8 cellular contexts compared by ENCODE assay signal in the genomic region with DNA sequence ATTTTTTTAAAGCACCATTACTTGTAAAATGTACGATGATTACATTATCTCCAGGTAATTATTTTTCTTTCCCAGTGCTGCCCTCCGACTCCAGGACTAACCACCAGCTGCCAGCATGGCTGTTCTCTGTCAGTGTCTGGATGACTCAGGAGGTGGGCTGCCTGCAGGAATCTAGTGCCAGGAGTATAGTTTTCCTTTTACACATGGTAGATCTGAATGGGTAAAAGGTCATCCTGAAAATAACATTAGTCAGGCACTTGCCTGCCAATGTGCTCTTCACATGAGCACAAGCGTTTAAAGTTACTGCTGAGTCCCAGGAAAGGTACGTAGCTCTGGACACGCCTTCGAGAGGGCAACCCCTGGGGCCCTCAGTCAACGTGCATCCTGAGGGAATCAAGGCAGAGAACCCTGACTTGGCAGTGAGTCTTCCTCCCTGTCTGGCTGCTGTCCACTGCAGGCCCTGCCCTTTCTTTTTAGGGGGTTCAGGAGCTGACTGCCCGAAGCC. TPM values are rescaled to one million over a fixed set of nuclear protein-coding genes. Genes with fewer than 3 reads are reported as not detected.
DNase-seq lines count a peak whose midpoint lies in the region; ATAC-seq and TF ChIP-seq lines count a peak whose summit lies in the region.

No MANE protein-coding gene starts in this region.

- intact Hi-C loops in heart right ventricle (cut with DNase I) = no loop called here

- peak overlapping the region in 6 of 10 donors; percentile 0 to 99 (median 90) for H3K4me3 ChIP-seq in heart right ventricle

- WGBS in heart right ventricle, 2 donors = 21 to 34% methylated on average over 8 of the region's 8 CpGs

- H3K27ac ChIP-seq in heart right ventricle = peak overlapping the region; percentile 18 to 100 (median 97)

- peaks cover 6 to 61% (median 47%) of the 10 kb centered on the region in 9 donors for H3K4me1 ChIP-seq in heart right ventricle

- H3K27me3 Mint-ChIP-seq in HFFc6 (ENCODE audit: insufficient read depth) = peaks cover 2% of the 10 kb centered on the region; the same call in 1 of the 2 replicates
- H3K27me3 Mint-ChIP-seq in activated T-cell treated with anti-CD3 and anti-CD28 coated beads, Interleukin-2, amount 50 U/mL, for 72 hours (ENCODE audit: low read depth) = no peaks in the 10 kb centered on the region

- peaks cover 0 to 47% (median 4%) of the 10 kb centered on the region in 9 donors for H3K36me3 ChIP-seq in heart right ventricle

- no peak for TF ChIP-seq CTCF in HFFc6 (IDR thresholded peaks at IDR 0.05)
- TF ChIP-seq CTCF in heart right ventricle (IDR thresholded peaks at IDR 0.05) = no peak

- H3K27me3 ChIP-seq in heart right ventricle = no peaks in the 10 kb centered on the region

- no peak for ATAC-seq in activated T-cell treated with anti-CD3 and anti-CD28 coated beads, Interleukin-2, amount 50 U/mL, for 72 hours (replicated peaks in 1 of 2)
- ATAC-seq in heart right ventricle = peak in 7 of 8 donors; percentile 3 to 55 (median 29)
- ATAC-seq in HG02571 (IDR thresholded peaks at IDR 0.05; ENCODE audit: unreplicated experiment) = no peak

- H3K36me3 Mint-ChIP-seq in HFFc6 (ENCODE audit: low read depth) = peaks cover 38% of the 10 kb centered on the region
- peaks cover 23 to 32% of the 10 kb centered on the region in 2 donors for H3K36me3 Mint-ChIP-seq in activated T-cell treated with anti-CD3 and anti-CD28 coated beads, Interleukin-2, amount 50 U/mL, for 72 hours (ENCODE audit: insufficient read depth in 2 of 2)

- DNase-seq in HFFc6 (peak; percentile 96), heart right ventricle (peak in 1 of 2 donors; percentile 46), OCI-M1 (lab: John Stamatoyannopoulos, UW) (no peak), CD1c-positive myeloid dendritic cell (ENCODE audit: extremely low spot score) (no peak)
- DNase-seq in activated T-cell treated with anti-CD3 and anti-CD28 coated beads, Interleukin-2, amount 50 U/mL, for 72 hours = no peak
- peak; percentile 29 for DNase-seq in stimulated activated CD8-positive, alpha-beta memory T cell treated with anti-CD3 and anti-CD28 coated beads, Interleukin-4, amount 100 ng/mL, for 48 hours
- DNase-seq in effector CD4-positive, alpha-beta T cell = no peak

- H3K4me3 Mint-ChIP-seq in HFFc6 = peak overlapping the region; percentile 98
- H3K4me3 Mint-ChIP-seq in activated T-cell treated with anti-CD3 and anti-CD28 coated beads, Interleukin-2, amount 50 U/mL, for 72 hours = peak overlapping the region; percentile 95

- peak overlapping the region; percentile 96 for H3K27ac Mint-ChIP-seq in HFFc6
- H3K27ac Mint-ChIP-seq in activated T-cell treated with anti-CD3 and anti-CD28 coated beads, Interleukin-2, amount 50 U/mL, for 72 hours = peak overlapping the region; percentile 99

- no peaks in the 10 kb centered on the region for H3K9me3 Mint-ChIP-seq in HFFc6
- H3K9me3 Mint-ChIP-seq in activated T-cell treated with anti-CD3 and anti-CD28 coated beads, Interleukin-2, amount 50 U/mL, for 72 hours = no peaks in the 10 kb centered on the region

- no peaks in the 10 kb centered on the region for H3K9me3 ChIP-seq in heart right ventricle

- H3K4me1 Mint-ChIP-seq in HFFc6 (ENCODE audit: low read depth) = peaks cover 71% of the 10 kb centered on the region
- peaks cover 74% of the 10 kb centered on the region for H3K4me1 Mint-ChIP-seq in activated T-cell treated with anti-CD3 and anti-CD28 coated beads, Interleukin-2, amount 50 U/mL, for 72 hours (ENCODE audit: low read depth)

RNA-seq across cellular contexts. Expression of gene DYNLT1, which starts 2.4 kb away (rescaled TPM):
- total RNA-seq in HFFc6 (2021; fragmentation: NEBNext Ultra II Directional; extraction: Animal tissue kit (Norgen Biotek cat#: 25700)) = 100 to 1,000 TPM; 163 to 185 (median 170) TPM
- total RNA-seq in activated T-cell treated with anti-CD3 and anti-CD28 coated beads, Interleukin-2, amount 50 U/mL, for 72 hours = 100 to 1,000 TPM; 111 to 127 TPM
- total RNA-seq in heart right ventricle = 100 to 1,000 TPM; 110 to 173 (median 122) TPM
- polyA plus RNA-seq in heart right ventricle = 100 to 1,000 TPM; 106 to 211 TPM

RNA-seq across cellular contexts. Expression of gene SYTL3, which starts 7.7 kb away (rescaled TPM):
- total RNA-seq in HFFc6 (2021; fragmentation: NEBNext Ultra II Directional; extraction: Animal tissue kit (Norgen Biotek cat#: 25700)) = 1 to 10 TPM; 3.1 to 5.7 (median 3.9) TPM
- total RNA-seq in activated T-cell treated with anti-CD3 and anti-CD28 coated beads, Interleukin-2, amount 50 U/mL, for 72 hours = 100 to 1,000 TPM; 267 to 353 TPM
- total RNA-seq in heart right ventricle = 10 to 100 TPM in 3 of 10 donors, 1 to 10 TPM in 7; 3.6 to 11.9 (median 8.0) TPM
- 1 to 10 TPM; 8.0 to 8.4 TPM for polyA plus RNA-seq in heart right ventricle

Comparison
In these comparisons a context has a peak if more than half of its experiments do, and no peak if none do; other contexts are left out.
1. DNase-seq: peak in HFFc6 (single experiment) and stimulated activated CD8-positive, alpha-beta memory T cell treated with anti-CD3 and anti-CD28 coated beads, Interleukin-4, amount 100 ng/mL, for 48 hours (single experiment); none in activated T-cell treated with anti-CD3 and anti-CD28 coated beads, Interleukin-2, amount 50 U/mL, for 72 hours (0 of 2), effector CD4-positive, alpha-beta T cell (single experiment), OCI-M1 (single experiment) and CD1c-positive myeloid dendritic cell (single experiment).
2. ATAC-seq: peak in heart right ventricle (7 of 8); none in activated T-cell treated with anti-CD3 and anti-CD28 coated beads, Interleukin-2, amount 50 U/mL, for 72 hours (0 of 2) and HG02571 (single experiment).
3. RNA of gene SYTL3, which starts 7.7 kb away (total RNA-seq): 267 to 353 TPM in activated T-cell treated with anti-CD3 and anti-CD28 coated beads, Interleukin-2, amount 50 U/mL, for 72 hours; 3.6 to 11.9 TPM in heart right ventricle and 3.1 to 5.7 TPM in HFFc6; every median in the first group is over 10 times any median in the second.